20 cellular contexts compared by ENCODE assay signal in genomic region chr21:45699251-45699942, GRCh38. TPM values are rescaled to one million over a fixed set of nuclear protein-coding genes. Genes with fewer than 3 reads are reported as not detected.
DNase-seq lines count a peak whose midpoint lies in the region; ATAC-seq and TF ChIP-seq lines count a peak whose summit lies in the region.
"Had no signal": no experiment of that assay in that cellular context is flagged by ENCODE, and none has a peak within 500 bp of the region (broad histone marks: within the 10 kb centered on the region; RNA-seq: fewer than 3 reads in every experiment).

No MANE protein-coding gene starts in this region.

- no peak overlapping the region for H3K4me3 Mint-ChIP-seq in activated CD8-positive, alpha-beta memory T cell treated with anti-CD3 and anti-CD28 coated beads, Interleukin-2, amount 10 ng/mL, durations not matched to agents 7 days and 5 days
- peak overlapping the region; percentile 28 for H3K4me3 Mint-ChIP-seq in T-helper 1 cell treated with Interleukin-12 subunit alpha and Interleukin-12 subunit beta and Interleukin-4 antibody, amounts not matched to agents 30 μg/mL and 1 μg/mL, for 36 hours
- H3K4me3 Mint-ChIP-seq in activated T-helper 2 cell treated with anti-CD3 and anti-CD28 coated beads, Interferon-gamma antibody, Interleukin-2, Interleukin-4, amounts not matched to agents 10 μg/mL and 5 μg/mL and 100 μg/mL, durations not matched to agents 14 hours and 24 hours and 36 hours (ENCODE audit: low read depth): no peak overlapping the region

- peaks cover 0 to 74% (median 35%) of the 10 kb centered on the region in 11 experiments; a peak in 17 of 22 replicates for H3K36me3 ChIP-seq in BLaER1 treated with 17β-estradiol and CSF1 and Interleukin-3, amounts not matched to agents 10 nM and 100 nM
- H3K36me3 ChIP-seq: prostate gland had no signal

- intact Hi-C loops in activated T-helper 2 cell treated with anti-CD3 and anti-CD28 coated beads, Interferon-gamma antibody, Interleukin-2, Interleukin-4, amounts not matched to agents 10 μg/mL and 5 μg/mL and 100 μg/mL, durations not matched to agents 14 hours and 24 hours and 36 hours (cut with micrococcal nuclease): no loop called here

- H3K4me2 ChIP-seq in BLaER1 treated with 17β-estradiol and CSF1 and Interleukin-3, amounts not matched to agents 10 nM and 100 nM: peak overlapping the region in 7 of 11 experiments; percentile 4 to 36 (median 20); a peak in 9 of 22 replicates
- H3K4me2 ChIP-seq: hepatocyte had no signal

- H3K9ac ChIP-seq in BLaER1 treated with 17β-estradiol and CSF1 and Interleukin-3, amounts not matched to agents 10 nM and 100 nM: no peak overlapping the region

- H3K27ac Mint-ChIP-seq in activated CD8-positive, alpha-beta memory T cell treated with anti-CD3 and anti-CD28 coated beads, Interleukin-2, amount 10 ng/mL, durations not matched to agents 7 days and 5 days: peak overlapping the region; percentile 34
- H3K27ac Mint-ChIP-seq in T-helper 1 cell treated with Interleukin-12 subunit alpha and Interleukin-12 subunit beta and Interleukin-4 antibody, amounts not matched to agents 30 μg/mL and 1 μg/mL, for 36 hours: peak overlapping the region; percentile 86
- no peak overlapping the region for H3K27ac Mint-ChIP-seq in activated T-helper 2 cell treated with anti-CD3 and anti-CD28 coated beads, Interferon-gamma antibody, Interleukin-2, Interleukin-4, amounts not matched to agents 10 μg/mL and 5 μg/mL and 100 μg/mL, durations not matched to agents 14 hours and 24 hours and 36 hours

- H3K9me3 ChIP-seq in BLaER1 treated with 17β-estradiol and CSF1 and Interleukin-3, amounts not matched to agents 10 nM and 100 nM (replicated peaks in 1 of 11): peaks cover 21 to 43% (median 29%) of the 10 kb centered on the region in 11 experiments
- H3K9me3 ChIP-seq: mucosa of descending colon, prostate gland had no signal

- peak; percentile 23 for ATAC-seq in activated CD8-positive, alpha-beta memory T cell treated with anti-CD3 and anti-CD28 coated beads, Interleukin-2, amount 10 ng/mL, durations not matched to agents 7 days and 5 days
- no peak for ATAC-seq in GM21447 (IDR thresholded peaks at IDR 0.05; ENCODE audit: unreplicated experiment)

- DNase-seq in activated CD8-positive, alpha-beta memory T cell treated with anti-CD3 and anti-CD28 coated beads, Interleukin-2, amount 10 ng/mL, durations not matched to agents 7 days and 5 days: no peak
- no peak for DNase-seq in activated CD8-positive, alpha-beta memory T cell treated with anti-CD3 and anti-CD28 coated beads for 24 hours
- peak; percentile 30 for DNase-seq in fibroblast of mammary gland (ENCODE audit: low read depth)
- DNase-seq in activated gamma-delta T cell treated with Interleukin-2 at 50 U/mL for 16 hours: no peak
- DNase-seq in activated T-helper 2 cell treated with anti-CD3 and anti-CD28 coated beads, Interferon-gamma antibody, Interleukin-2, Interleukin-4, amounts not matched to agents 10 μg/mL and 5 μg/mL and 100 μg/mL, durations not matched to agents 14 hours and 24 hours and 36 hours (ENCODE audit: low spot score): no peak
- DNase-seq: activated CD4-positive, alpha-beta T cell treated with anti-CD3 and anti-CD28 coated beads, Interleukin-2, amount 50 U/mL, for 1 hour; central memory CD4-positive, alpha-beta T cell; GF-D8; MM.1S; NCI-H146; NCI-H2171 treated with DMSO at 0.1 percent for 48 hours had no signal

- H3K4me1 ChIP-seq in BLaER1 treated with 17β-estradiol and CSF1 and Interleukin-3, amounts not matched to agents 10 nM and 100 nM: peaks cover 6 to 27% (median 20%) of the 10 kb centered on the region in 10 experiments
- H3K4me1 ChIP-seq: prostate gland had no signal

- H3K27me3 ChIP-seq in BLaER1 treated with 17β-estradiol and CSF1 and Interleukin-3, amounts not matched to agents 10 nM and 100 nM: no peaks in the 10 kb centered on the region
- H3K27me3 ChIP-seq: hepatocyte had no signal

- no peak overlapping the region for H3K4me3 ChIP-seq in BLaER1 treated with 17β-estradiol and CSF1 and Interleukin-3, amounts not matched to agents 10 nM and 100 nM
- H3K4me3 ChIP-seq in fibroblast of mammary gland (ENCODE audit: control insufficient read depth, low read depth, low read length): no peak overlapping the region
- H3K4me3 ChIP-seq: hepatocyte, mucosa of descending colon, prostate gland had no signal

- peaks cover 18% of the 10 kb centered on the region for H3K4me1 Mint-ChIP-seq in activated CD8-positive, alpha-beta memory T cell treated with anti-CD3 and anti-CD28 coated beads, Interleukin-2, amount 10 ng/mL, durations not matched to agents 7 days and 5 days
- H3K4me1 Mint-ChIP-seq in T-helper 1 cell treated with Interleukin-12 subunit alpha and Interleukin-12 subunit beta and Interleukin-4 antibody, amounts not matched to agents 30 μg/mL and 1 μg/mL, for 36 hours (ENCODE audit: low read depth): peaks cover 23% of the 10 kb centered on the region
- peaks cover 11% of the 10 kb centered on the region for H3K4me1 Mint-ChIP-seq in activated T-helper 2 cell treated with anti-CD3 and anti-CD28 coated beads, Interferon-gamma antibody, Interleukin-2, Interleukin-4, amounts not matched to agents 10 μg/mL and 5 μg/mL and 100 μg/mL, durations not matched to agents 14 hours and 24 hours and 36 hours (ENCODE audit: low read depth)

- CTCF ChIA-PET in activated CD8-positive, alpha-beta memory T cell treated with anti-CD3 and anti-CD28 coated beads, Interleukin-2, amount 10 ng/mL, durations not matched to agents 7 days and 5 days (lab: Charles Lee): interaction anchor here (1.0 kb wide), 1 partner anchor 9 kb away, joined by 3 read pairs; no protein-coding TSS in a partner anchor

- no peak overlapping the region for H3K27ac ChIP-seq in BLaER1 treated with 17β-estradiol and CSF1 and Interleukin-3, amounts not matched to agents 10 nM and 100 nM
- H3K27ac ChIP-seq: C4-2B, foreskin keratinocyte, hepatocyte, prostate gland had no signal

- H3K36me3 Mint-ChIP-seq in activated CD8-positive, alpha-beta memory T cell treated with anti-CD3 and anti-CD28 coated beads, Interleukin-2, amount 10 ng/mL, durations not matched to agents 7 days and 5 days: peaks cover 2% of the 10 kb centered on the region
- H3K36me3 Mint-ChIP-seq in T-helper 1 cell treated with Interleukin-12 subunit alpha and Interleukin-12 subunit beta and Interleukin-4 antibody, amounts not matched to agents 30 μg/mL and 1 μg/mL, for 36 hours (ENCODE audit: low read depth): peaks cover 10% of the 10 kb centered on the region
- no peaks in the 10 kb centered on the region for H3K36me3 Mint-ChIP-seq in activated T-helper 2 cell treated with anti-CD3 and anti-CD28 coated beads, Interferon-gamma antibody, Interleukin-2, Interleukin-4, amounts not matched to agents 10 μg/mL and 5 μg/mL and 100 μg/mL, durations not matched to agents 14 hours and 24 hours and 36 hours (ENCODE audit: low read depth)

- peaks cover 4% of the 10 kb centered on the region for H3K27me3 Mint-ChIP-seq in activated CD8-positive, alpha-beta memory T cell treated with anti-CD3 and anti-CD28 coated beads, Interleukin-2, amount 10 ng/mL, durations not matched to agents 7 days and 5 days
- no peaks in the 10 kb centered on the region for H3K27me3 Mint-ChIP-seq in T-helper 1 cell treated with Interleukin-12 subunit alpha and Interleukin-12 subunit beta and Interleukin-4 antibody, amounts not matched to agents 30 μg/mL and 1 μg/mL, for 36 hours (ENCODE audit: low read depth)
- no peaks in the 10 kb centered on the region for H3K27me3 Mint-ChIP-seq in activated T-helper 2 cell treated with anti-CD3 and anti-CD28 coated beads, Interferon-gamma antibody, Interleukin-2, Interleukin-4, amounts not matched to agents 10 μg/mL and 5 μg/mL and 100 μg/mL, durations not matched to agents 14 hours and 24 hours and 36 hours (ENCODE audit: low read depth)

- H4K20me1 ChIP-seq in BLaER1 treated with 17β-estradiol and CSF1 and Interleukin-3, amounts not matched to agents 10 nM and 100 nM: peaks cover 0 to 31% (median 11%) of the 10 kb centered on the region in 11 experiments; a peak in 8 of 22 replicates

- no peak for TF ChIP-seq CTCF in fibroblast of mammary gland (conservative IDR thresholded peaks at IDR 0.05; ENCODE audit: control insufficient read depth, insufficient read depth, low read depth, low read length)

- peaks cover 2% of the 10 kb centered on the region for H3K9me3 Mint-ChIP-seq in activated CD8-positive, alpha-beta memory T cell treated with anti-CD3 and anti-CD28 coated beads, Interleukin-2, amount 10 ng/mL, durations not matched to agents 7 days and 5 days (ENCODE audit: low read depth)
- peaks cover 10% of the 10 kb centered on the region for H3K9me3 Mint-ChIP-seq in T-helper 1 cell treated with Interleukin-12 subunit alpha and Interleukin-12 subunit beta and Interleukin-4 antibody, amounts not matched to agents 30 μg/mL and 1 μg/mL, for 36 hours
- H3K9me3 Mint-ChIP-seq in activated T-helper 2 cell treated with anti-CD3 and anti-CD28 coated beads, Interferon-gamma antibody, Interleukin-2, Interleukin-4, amounts not matched to agents 10 μg/mL and 5 μg/mL and 100 μg/mL, durations not matched to agents 14 hours and 24 hours and 36 hours: peaks cover 6% of the 10 kb centered on the region

RNA-seq across cellular contexts. Expression of gene PCBP3, which starts 55.9 kb away (rescaled TPM):
- total RNA-seq in activated CD8-positive, alpha-beta memory T cell treated with anti-CD3 and anti-CD28 coated beads, Interleukin-2, amount 10 ng/mL, durations not matched to agents 7 days and 5 days: 1 to 10 TPM; 1.3 to 2.2 TPM
- 6.9 and 8.2 TPM in 2 replicates for total RNA-seq in activated T-helper 2 cell treated with anti-CD3 and anti-CD28 coated beads, Interferon-gamma antibody, Interleukin-2, Interleukin-4, amounts not matched to agents 10 μg/mL and 5 μg/mL and 100 μg/mL, durations not matched to agents 14 hours and 24 hours and 36 hours
- total RNA-seq: skeletal muscle tissue had no signal
